ENCODE assay signal across 2 cellular contexts in genomic region chr17:8311131-8311790, GRCh38.
TF ChIP-seq lines count a peak whose summit lies in the region.

No MANE protein-coding gene starts in this region.

TF ChIP-seq in liver, 16 proteins besides CTCF, POLR2A, EP300 and RAD21:
- TF ChIP-seq JUND (IDR thresholded peaks at IDR 0.05) (no peak), RXRA (IDR thresholded peaks at IDR 0.05) (no peak), HNF4G (IDR thresholded peaks at IDR 0.05) (no peak), SP1 (IDR thresholded peaks at IDR 0.05) (no peak), HNF4A (conservative IDR thresholded peaks at IDR 0.05) (no peak), NR2F2 (IDR thresholded peaks at IDR 0.05) (peak; percentile 39)

TF ChIP-seq in HepG2, 621 proteins besides CTCF, POLR2A, EP300 and RAD21:
- TF ChIP-seq ZNF253 (CRISPR knock-in tag; IDR thresholded peaks at IDR 0.05; ENCODE audit: borderline replicate concordance) = no peak
- no peak for TF ChIP-seq AFF4 (CRISPR knock-in tag; IDR thresholded peaks at IDR 0.05)
- no peak for TF ChIP-seq FOXP4 (CRISPR knock-in tag; IDR thresholded peaks at IDR 0.05)
- no peak for TF ChIP-seq U2AF2 (IDR thresholded peaks at IDR 0.05; ENCODE audit: low read depth, low read length)
- TF ChIP-seq GABPB1 (CRISPR knock-in tag; IDR thresholded peaks at IDR 0.05) = no peak
- no peak for TF ChIP-seq ZNF501 (CRISPR knock-in tag; IDR thresholded peaks at IDR 0.05)
- no peak for TF ChIP-seq ELF4 (CRISPR knock-in tag; IDR thresholded peaks at IDR 0.05; ENCODE audit: borderline replicate concordance)
- TF ChIP-seq FOXO1 (CRISPR knock-in tag; IDR thresholded peaks at IDR 0.05) = no peak
- TF ChIP-seq GLMP (CRISPR knock-in tag; IDR thresholded peaks at IDR 0.05; ENCODE audit: borderline replicate concordance) = no peak
- no peak for TF ChIP-seq JUND (CRISPR knock-in tag; IDR thresholded peaks at IDR 0.05)
- no peak for TF ChIP-seq GABPA (IDR thresholded peaks at IDR 0.05; ENCODE audit: low read depth, low read length)
- TF ChIP-seq GABPA (CRISPR knock-in tag; IDR thresholded peaks at IDR 0.05; ENCODE audit: low read depth) = no peak
- no peak for TF ChIP-seq HDAC2 (CRISPR knock-in tag; IDR thresholded peaks at IDR 0.05)
- TF ChIP-seq NFYB (CRISPR knock-in tag; IDR thresholded peaks at IDR 0.05) = no peak
- no peak for TF ChIP-seq DNMT3B (CRISPR knock-in tag; conservative IDR thresholded peaks at IDR 0.05)
